In genomic region chr5:16585028-16585667, GRCh38 we compare ENCODE assay signal across 10 cellular contexts. TPM values are rescaled to one million over a fixed set of nuclear protein-coding genes. Genes with fewer than 3 reads are reported as not detected.
DNase-seq lines count a peak whose midpoint lies in the region; ATAC-seq and TF ChIP-seq lines count a peak whose summit lies in the region.
"Had no signal": no experiment of that assay in that cellular context is flagged by ENCODE, and none has a peak within 500 bp of the region (broad histone marks: within the 10 kb centered on the region; RNA-seq: fewer than 3 reads in every experiment).

No MANE protein-coding gene starts in this region.

- intact Hi-C loops in activated CD4-positive, alpha-beta memory T cell treated with anti-CD3 and anti-CD28 coated beads for 36 hours (cut with micrococcal nuclease), result no loop called here

- peaks cover 19% of the 10 kb centered on the region for H3K36me3 Mint-ChIP-seq in activated CD4-positive, alpha-beta memory T cell treated with anti-CD3 and anti-CD28 coated beads for 36 hours

- H3K4me1 Mint-ChIP-seq in activated CD4-positive, alpha-beta memory T cell treated with anti-CD3 and anti-CD28 coated beads for 36 hours (ENCODE audit: low read depth), result peaks cover 7% of the 10 kb centered on the region

- no peak overlapping the region for H3K4me3 Mint-ChIP-seq in activated CD4-positive, alpha-beta memory T cell treated with anti-CD3 and anti-CD28 coated beads for 36 hours

- peak; percentile 78 for TF ChIP-seq CTCF in C4-2B (conservative IDR thresholded peaks at IDR 0.05)
- TF ChIP-seq CTCF in RWPE1 (conservative IDR thresholded peaks at IDR 0.05; ENCODE audit: low read depth), result peak; percentile 55

- POLR2A ChIA-PET in RWPE1 (lab: Yijun Ruan, JAX; ENCODE audit: low non-redundant PET), result no interaction called here
- POLR2A ChIA-PET in activated CD4-positive, alpha-beta memory T cell treated with anti-CD3 and anti-CD28 coated beads for 36 hours (lab: Charles Lee), result no interaction called here

- peak; percentile 57 for ATAC-seq in GM21367 (IDR thresholded peaks at IDR 0.05; ENCODE audit: unreplicated experiment)
- ATAC-seq in HG02870 (IDR thresholded peaks at IDR 0.05; ENCODE audit: unreplicated experiment), result no peak

- CTCF ChIA-PET in RWPE1 (lab: Yijun Ruan, JAX), result interaction anchor here (0.5 to 0.8 kb wide), 3 partner anchors 8 to 1906 kb away, joined by 3 to 4 read pairs (median 3); no protein-coding TSS in a partner anchor
- CTCF ChIA-PET in activated CD4-positive, alpha-beta memory T cell treated with anti-CD3 and anti-CD28 coated beads for 36 hours (lab: Charles Lee), result interaction anchor here (0.6 to 1.9 kb wide), 15 partner anchors 9 to 606 kb away, joined by 3 to 8 read pairs (median 4); partner anchors contain the start of gene RETREG1

- no peaks in the 10 kb centered on the region for H3K9me3 Mint-ChIP-seq in activated CD4-positive, alpha-beta memory T cell treated with anti-CD3 and anti-CD28 coated beads for 36 hours

- no peak overlapping the region for H3K27ac Mint-ChIP-seq in activated CD4-positive, alpha-beta memory T cell treated with anti-CD3 and anti-CD28 coated beads for 36 hours

- H3K27ac ChIP-seq in C4-2B (no peak overlapping the region), RWPE1 (no peak overlapping the region)

- DNase-seq in RWPE1 (ENCODE audit: low spot score) (peak; percentile 40), islet precursor cell (peak; percentile 45), NCI-H2029 (lab: John Stamatoyannopoulos, UW) (no peak), HuH-7.5 (ENCODE audit: low spot score) (no peak)
- DNase-seq in activated CD4-positive, alpha-beta memory T cell treated with anti-CD3 and anti-CD28 coated beads for 36 hours, result no peak
- DNase-seq: left cardiac atrium, NCI-H2107 had no signal

- H3K27me3 Mint-ChIP-seq in activated CD4-positive, alpha-beta memory T cell treated with anti-CD3 and anti-CD28 coated beads for 36 hours, result no peaks in the 10 kb centered on the region

RNA-seq across cellular contexts. Expression of gene RETREG1, which starts 31.6 kb away (rescaled TPM):
- 10 to 100 TPM in 1 of 2 experiments, 1 to 10 TPM in 1; 8.1 to 10.1 TPM for total RNA-seq in activated CD4-positive, alpha-beta memory T cell treated with anti-CD3 and anti-CD28 coated beads for 36 hours

Comparison
In these comparisons a context has a peak if more than half of its experiments do, and no peak if none do; other contexts are left out.
1. DNase-seq: peak in RWPE1 (single experiment) and islet precursor cell (single experiment); none in activated CD4-positive, alpha-beta memory T cell treated with anti-CD3 and anti-CD28 coated beads for 36 hours (single experiment), NCI-H2029 (single experiment) and HuH-7.5 (single experiment).